ENCODE assay signal across 14 cellular contexts in the genomic region with DNA sequence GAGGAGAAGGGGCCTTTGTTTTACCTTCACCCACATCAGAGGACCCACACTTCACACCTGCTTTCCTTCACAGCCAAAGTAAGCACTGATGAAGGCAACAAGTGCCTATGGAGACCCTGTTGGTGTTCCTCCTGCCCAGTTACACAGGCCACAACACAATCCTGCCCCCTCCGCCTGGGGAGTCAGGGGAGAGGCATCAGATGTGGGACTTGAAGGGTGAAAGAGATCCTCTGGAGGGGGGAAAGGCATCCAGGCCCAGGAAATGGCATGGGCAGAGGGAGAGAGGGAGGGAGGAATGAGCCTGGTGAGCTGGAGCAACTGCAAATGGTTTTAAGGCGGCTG. TPM values are rescaled to one million over a fixed set of nuclear protein-coding genes. Genes with fewer than 3 reads are reported as not detected.
DNase-seq lines count a peak whose midpoint lies in the region; ATAC-seq and TF ChIP-seq lines count a peak whose summit lies in the region.
"Had no signal": no experiment of that assay in that cellular context is flagged by ENCODE, and none has a peak within 500 bp of the region (broad histone marks: within the 10 kb centered on the region; RNA-seq: fewer than 3 reads in every experiment).

No MANE protein-coding gene starts in this region.

- H2AFZ ChIP-seq in osteoblast (ENCODE audit: low read length): no peak overlapping the region

- H3K4me2 ChIP-seq in osteoblast (ENCODE audit: insufficient read depth, low read length): no peak overlapping the region

- no peak for DNase-seq in cardiac muscle cell (ENCODE audit: low read depth in 1 of 2, low spot score in 1 of 2)
- no peak for DNase-seq in heart left ventricle
- DNase-seq in immature natural killer cell: no peak
- DNase-seq in EL: no peak
- DNase-seq in NCI-H510A (lab: John Stamatoyannopoulos, UW): no peak
- DNase-seq in NCI-H2081 treated with DMSO at 0.1 percent for 48 hours (lab: John Stamatoyannopoulos, UW): no peak
- no peak for DNase-seq in osteoblast (ENCODE audit: insufficient read length, low spot score, missing footprints)
- DNase-seq: activated CD4-positive, alpha-beta T cell treated with anti-CD3 and anti-CD28 coated beads for 48 hours; adrenal gland; midbrain; MV-4-11; SW 1271 had no signal

- no peak for TF ChIP-seq CTCF in cardiac muscle cell (IDR thresholded peaks at IDR 0.05; ENCODE audit: low read depth, low read length)
- no peak for TF ChIP-seq CTCF in heart left ventricle (IDR thresholded peaks at IDR 0.05)
- no peak for TF ChIP-seq CTCF in VCaP (conservative IDR thresholded peaks at IDR 0.05)
- no peak for TF ChIP-seq CTCF in osteoblast (IDR thresholded peaks at IDR 0.05; ENCODE audit: extremely low read depth, low read depth, low read length)

- H4K20me1 ChIP-seq in osteoblast (ENCODE audit: insufficient read depth, low read length): no peaks in the 10 kb centered on the region
- H4K20me1 ChIP-seq: BLaER1 had no signal

- 91 to 96% (median 92%) methylated on average over 2 of the region's 2 CpGs for WGBS in heart left ventricle, 4 donors

- TF ChIP-seq POLR2A in heart left ventricle (IDR thresholded peaks at IDR 0.05): no peak

- H3K9me3 Mint-ChIP-seq in immature natural killer cell: no peaks in the 10 kb centered on the region

- H3K36me3 Mint-ChIP-seq in immature natural killer cell: no peaks in the 10 kb centered on the region

- no peaks in the 10 kb centered on the region for H3K27me3 ChIP-seq in cardiac muscle cell
- no peaks in the 10 kb centered on the region for H3K27me3 ChIP-seq in heart left ventricle
- no peaks in the 10 kb centered on the region for H3K27me3 ChIP-seq in osteoblast (ENCODE audit: insufficient read depth, low read length)
- H3K27me3 ChIP-seq: adrenal gland, BLaER1 had no signal

- no peaks in the 10 kb centered on the region for H3K79me2 ChIP-seq in osteoblast (ENCODE audit: insufficient read depth, low read length)

- H3K36me3 ChIP-seq in cardiac muscle cell (no peaks in the 10 kb centered on the region), heart left ventricle (no peaks in the 10 kb centered on the region), osteoblast (ENCODE audit: insufficient read depth, low read length) (no peaks in the 10 kb centered on the region)
- H3K36me3 ChIP-seq: adrenal gland, BLaER1 had no signal

- peak overlapping the region; percentile 68 to 83 (median 76) for H3K4me3 Mint-ChIP-seq in immature natural killer cell

- peak overlapping the region; percentile 6 to 89 (median 54) for H3K27ac Mint-ChIP-seq in immature natural killer cell

- H3K4me3 ChIP-seq in cardiac muscle cell (no peak overlapping the region), heart left ventricle (no peak overlapping the region), osteoblast (ENCODE audit: insufficient read depth, low read length) (no peak overlapping the region)
- H3K4me3 ChIP-seq: BLaER1 had no signal

- peaks cover 12 to 20% of the 10 kb centered on the region in 2 donors for H3K4me1 Mint-ChIP-seq in immature natural killer cell

- H3K4me1 ChIP-seq in cardiac muscle cell (ENCODE audit: low read depth) (no peaks in the 10 kb centered on the region), heart left ventricle (peaks cover 0 to 18% (median 7%) of the 10 kb centered on the region in 12 donors), osteoblast (ENCODE audit: insufficient read depth, low read length) (peaks cover 5% of the 10 kb centered on the region)

- H3K9me3 ChIP-seq in cardiac muscle cell (ENCODE audit: low read depth) (no peaks in the 10 kb centered on the region), heart left ventricle (no peaks in the 10 kb centered on the region), osteoblast (ENCODE audit: low read depth, low read length) (no peaks in the 10 kb centered on the region)
- H3K9me3 ChIP-seq: adrenal gland, BLaER1 had no signal

- no peak for ATAC-seq in heart left ventricle

- H3K27ac ChIP-seq in cardiac muscle cell (peak overlapping the region; percentile 32), heart left ventricle (no peak overlapping the region), VCaP (0 out of 2 replicates have a peak overlapping the region, but pooled peaks have one; percentile 10), osteoblast (ENCODE audit: low read depth, low read length) (no peak overlapping the region)
- H3K27ac ChIP-seq: BLaER1 had no signal

- H3K27me3 Mint-ChIP-seq in immature natural killer cell (ENCODE audit: low read depth in 3 of 3): peaks cover 0 to 3% (median 0%) of the 10 kb centered on the region in 3 donors

- intact Hi-C loops in heart left ventricle (cut with DNase I): loop anchor here in 9 of 10 donors (2.0 to 10.0 kb wide), 5 partner anchors 42 to 112 kb away; no protein-coding TSS in a partner anchor

RNA-seq across cellular contexts. Expression of a gene that starts 1.3 kb away (rescaled TPM):
- total RNA-seq in cardiac muscle cell: 62.7 and 63.4 TPM in 2 replicates
- 59.9 and 72.6 TPM in 2 replicates for polyA plus RNA-seq in cardiac muscle cell
- total RNA-seq in heart left ventricle: 10 to 100 TPM in 5 of 9 donors, 1 to 10 TPM in 4; 3.3 to 18.5 (median 10.4) TPM
- polyA plus RNA-seq in heart left ventricle: 1 to 10 TPM; 5.3 TPM
- polyA plus RNA-seq in immature natural killer cell: 1 to 10 TPM in 2 of 3 donors, not detected in 1; 1.8 to 2.8 TPM
- total RNA-seq in osteoblast: 1.5 and 2.2 TPM in 2 replicates

RNA-seq across cellular contexts. Expression of a gene that starts 19.2 kb away (rescaled TPM):
- total RNA-seq in cardiac muscle cell (63.1 and 80.6 TPM in 2 replicates), heart left ventricle (100 to 1,000 TPM; 166 to 471 (median 359) TPM), osteoblast (29.5 and 30.4 TPM in 2 replicates)
- polyA plus RNA-seq in cardiac muscle cell (79.4 and 113 TPM in 2 replicates), heart left ventricle (100 to 1,000 TPM; 158 to 160 TPM), immature natural killer cell (10 to 100 TPM; 39.6 to 59.7 (median 41.4) TPM)

RNA-seq across cellular contexts. Expression of a gene that starts 37.6 kb away (rescaled TPM):
- total RNA-seq in cardiac muscle cell: not detected in 2 replicates
- polyA plus RNA-seq in cardiac muscle cell: 0.22 and 0.98 TPM in 2 replicates
- total RNA-seq in heart left ventricle: not detected
- not detected for polyA plus RNA-seq in heart left ventricle
- not detected for polyA plus RNA-seq in immature natural killer cell
- total RNA-seq in osteoblast: not detected in 2 replicates
- total RNA-seq: adrenal gland had no signal
- polyA plus RNA-seq: adrenal gland had no signal

RNA-seq across cellular contexts. Expression of a gene that starts 52.5 kb away (rescaled TPM):
- 8.8 and 16.5 TPM in 2 replicates for total RNA-seq in cardiac muscle cell
- 6.5 and 11.9 TPM in 2 replicates for polyA plus RNA-seq in cardiac muscle cell
- total RNA-seq in heart left ventricle: 10 to 100 TPM in 6 of 9 donors, 1 to 10 TPM in 3; 6.5 to 45.2 (median 10.8) TPM
- 1 to 10 TPM; 5.1 to 5.9 TPM for polyA plus RNA-seq in heart left ventricle
- 10 to 100 TPM in 1 of 3 donors, 1 to 10 TPM in 2; 3.5 to 10.2 (median 7.8) TPM for polyA plus RNA-seq in immature natural killer cell
- total RNA-seq in osteoblast: 57.8 and 58.3 TPM in 2 replicates

Comparison
In these comparisons a context has a peak if more than half of its experiments do, and no peak if none do; other contexts are left out.
1. H3K27ac ChIP-seq: peak in cardiac muscle cell (single experiment) and VCaP (single experiment); none in heart left ventricle (0 of 12) and osteoblast (single experiment).